8 cellular contexts compared by ENCODE assay signal in genomic region chr7:51067757-51068156, GRCh38.
DNase-seq lines count a peak whose midpoint lies in the region; ATAC-seq lines count a peak whose summit lies in the region.

No MANE protein-coding gene starts in this region.

- no peaks in the 10 kb centered on the region for H3K9me3 ChIP-seq in Karpas-422 (ENCODE audit: low read length)

- no peak for ATAC-seq in GM21723 (IDR thresholded peaks at IDR 0.05; ENCODE audit: unreplicated experiment)

- H4K20me1 ChIP-seq in Karpas-422 (ENCODE audit: insufficient read depth, low read depth, low read length) = no peaks in the 10 kb centered on the region

- no peaks in the 10 kb centered on the region for H3K4me1 ChIP-seq in Karpas-422 (ENCODE audit: low read length)

- in situ Hi-C loops in SK-MEL-5 (cut with HindIII; ENCODE audit: low pct_unique_long_range_greater_than_20kb, low sequenced_read_pairs) = no loop called here

- no peak overlapping the region for H3K4me2 ChIP-seq in Karpas-422 (ENCODE audit: low read depth, low read length, poor library complexity, severe bottlenecking)

- H3K27me3 ChIP-seq in Karpas-422 (ENCODE audit: low read length) = no peaks in the 10 kb centered on the region

- H3K9ac ChIP-seq in Karpas-422 (ENCODE audit: low read length) = no peak overlapping the region

- no peak overlapping the region for H2AFZ ChIP-seq in Karpas-422 (ENCODE audit: low read length)

- H3K9me2 ChIP-seq in Karpas-422 (replicated peaks; ENCODE audit: insufficient read depth, low read length) = no peaks in the 10 kb centered on the region

- H3K4me3 ChIP-seq in Karpas-422 (ENCODE audit: low read length) = no peak overlapping the region

- DNase-seq in activated effector memory CD4-positive, alpha-beta T cell treated with anti-CD3 and anti-CD28 coated beads, Interleukin-2, amount 50 U/mL, for 16 hours = peak; percentile 69
- DNase-seq in activated effector memory CD4-positive, alpha-beta T cell treated with Interleukin-2 at 50 U/mL for 16 hours = no peak
- DNase-seq in Karpas-422 (peak; percentile 72), SK-MEL-5 (ENCODE audit: low read depth, low spot score) (peak; percentile 86), brain pericyte (ENCODE audit: low read depth, low spot score) (peak; percentile 41), iris pigment epithelial cell (ENCODE audit: low read depth) (peak; percentile 73)
- DNase-seq in stimulated activated CD4-positive, alpha-beta T cell treated with anti-CD3 and anti-CD28 coated beads, Interleukin-1b, Interleukin-23, amount 100 ng/mL, for 24 hours (ENCODE audit: low read depth in 4 of 4, low spot score in 1 of 4) = peak in 3 of 4 experiments; percentile 7 to 44 (median 11)

- H3K36me3 ChIP-seq in Karpas-422 (ENCODE audit: insufficient read depth, low read length) = no peaks in the 10 kb centered on the region

- H3K79me2 ChIP-seq in Karpas-422 (ENCODE audit: low read length) = no peaks in the 10 kb centered on the region

- H3K27ac ChIP-seq in Karpas-422 (ENCODE audit: low read length) = no peak overlapping the region
